ENCODE assay signal across 22 cellular contexts in genomic region chr16:55773859-55774549, GRCh38. TPM values are rescaled to one million over a fixed set of nuclear protein-coding genes. Genes with fewer than 3 reads are reported as not detected.
A peak's percentile ranks its signal among the peaks of the same experiment; 100 is the strongest.
DNase-seq lines count a peak whose midpoint lies in the region; ATAC-seq, FAIRE-seq and TF ChIP-seq lines count a peak whose summit lies in the region.
"Had no signal": no experiment of that assay in that cellular context is flagged by ENCODE, and none has a peak within 500 bp of the region (broad histone marks: within the 10 kb centered on the region; RNA-seq: fewer than 3 reads in every experiment).

No MANE protein-coding gene starts in this region.

- H2BK5ac ChIP-seq in neuronal stem cell (ENCODE audit: low read length): no peak overlapping the region

- no peak overlapping the region for H2AK5ac ChIP-seq in neuronal stem cell (ENCODE audit: low read depth, low read length)

- H3K14ac ChIP-seq in neuronal stem cell (ENCODE audit: low read length): peak overlapping the region; percentile 47

- no peaks in the 10 kb centered on the region for H3K9me3 ChIP-seq in neuronal stem cell (replicated peaks in 1 of 2; ENCODE audit: control insufficient read depth in 2 of 2, insufficient read depth in 1 of 2, low read depth in 1 of 2, low read length in 2 of 2)
- no peaks in the 10 kb centered on the region for H3K9me3 ChIP-seq in HepG2 (ENCODE audit: low read length)
- H3K9me3 ChIP-seq in esophagus squamous epithelium: no peaks in the 10 kb centered on the region
- H3K9me3 ChIP-seq: Caco-2 had no signal

- H3K4me3 ChIP-seq in neuronal stem cell (ENCODE audit: low read length in 2 of 2) (no peak overlapping the region), HepG2 (replicated peaks in 1 of 3; ENCODE audit: insufficient read depth in 1 of 3, low read depth in 2 of 3, low read length in 3 of 3) (no peak overlapping the region), esophagus squamous epithelium (no peak overlapping the region)
- H3K4me3 ChIP-seq: SK-N-MC had no signal

- H2AFZ ChIP-seq in neuronal stem cell (ENCODE audit: low read length) (no peak overlapping the region), HepG2 (ENCODE audit: low read length) (no peak overlapping the region)

- no peak for TF ChIP-seq EP300 in HepG2 (IDR thresholded peaks at IDR 0.05; ENCODE audit: low read depth in 2 of 2, low read length in 2 of 2)
- TF ChIP-seq EP300 in HepG2 (CRISPR knock-in tag; IDR thresholded peaks at IDR 0.05; ENCODE audit: borderline replicate concordance): no peak

- no peak overlapping the region for H2BK120ac ChIP-seq in neuronal stem cell (ENCODE audit: low read depth, low read length)

- POLR2A ChIA-PET in HepG2 (lab: Yijun Ruan, JAX): no interaction called here

- in situ Hi-C loops in HepG2 (cut with HindIII; ENCODE audit: extremely low pct_ligation_motif_present, low pct_unique_long_range_greater_than_20kb): no loop called here

- no peaks in the 10 kb centered on the region for H3K79me1 ChIP-seq in neuronal stem cell (ENCODE audit: low read depth, low read length)

- no peaks in the 10 kb centered on the region for H3K27me3 ChIP-seq in neuronal stem cell (ENCODE audit: control insufficient read depth in 3 of 3, insufficient read depth in 3 of 3, low read depth in 1 of 3, low read length in 3 of 3)
- H3K27me3 ChIP-seq in HepG2 (ENCODE audit: control insufficient read depth in 1 of 2, insufficient read depth in 2 of 2, low read length in 2 of 2): no peaks in the 10 kb centered on the region
- H3K27me3 ChIP-seq in esophagus squamous epithelium: peaks cover 0 to 16% (median 0%) of the 10 kb centered on the region in 4 donors

- no peak for TF ChIP-seq POLR2A in HepG2 (IDR thresholded peaks at IDR 0.05; ENCODE audit: insufficient read depth in 1 of 2, low read depth in 2 of 2, low read length in 2 of 2)
- TF ChIP-seq POLR2A in esophagus squamous epithelium (IDR thresholded peaks at IDR 0.05): no peak

- intact Hi-C loops in HepG2 (cut with micrococcal nuclease; ENCODE audit: unreplicated experiment): no loop called here
- intact Hi-C loops in esophagus squamous epithelium (cut with DNase I): no loop called here

- H3K79me2 ChIP-seq in HepG2 (ENCODE audit: insufficient read depth, low read length): no peaks in the 10 kb centered on the region

- no peaks in the 10 kb centered on the region for H4K20me1 ChIP-seq in HepG2 (ENCODE audit: insufficient read depth, low read length)

- H3K4me1 ChIP-seq in neuronal stem cell (ENCODE audit: control insufficient read depth in 2 of 2, insufficient read depth in 1 of 2, low read depth in 1 of 2, low read length in 2 of 2) (no peaks in the 10 kb centered on the region), HepG2 (ENCODE audit: insufficient read depth, low read length) (no peaks in the 10 kb centered on the region), esophagus squamous epithelium (no peaks in the 10 kb centered on the region)
- H3K4me1 ChIP-seq: Caco-2 had no signal

- H3K36me3 ChIP-seq in neuronal stem cell (replicated peaks in 1 of 2; ENCODE audit: control insufficient read depth in 2 of 2, insufficient read depth in 2 of 2, low read length in 2 of 2): no peaks in the 10 kb centered on the region
- H3K36me3 ChIP-seq in HepG2 (replicated peaks in 1 of 2; ENCODE audit: control insufficient read depth in 1 of 2, insufficient read depth in 2 of 2, low read length in 2 of 2): no peaks in the 10 kb centered on the region
- no peaks in the 10 kb centered on the region for H3K36me3 ChIP-seq in esophagus squamous epithelium

- DNase-seq in AG20443 (ENCODE audit: low spot score) (peak; percentile 86), HT-29 (ENCODE audit: low spot score) (peak; percentile 19), epithelial cell of prostate (ENCODE audit: low read depth, low spot score) (peak; percentile 3), neuronal stem cell (ENCODE audit: low spot score) (no peak), DMS 273 (lab: John Stamatoyannopoulos, UW; ENCODE audit: unreplicated experiment) (no peak), HepG2 (ENCODE audit: low spot score) (no peak), esophagus squamous epithelium (lab: John Stamatoyannopoulos, UW) (no peak)
- DNase-seq: ACHN; Caco-2; CD4-positive, CD25-positive, alpha-beta regulatory T cell; HCEC 1CT; KG1; NCI-H1092; NCI-H146; NCI-H2107; NCI-H2227 treated with DMSO at 0.1 percent for 48 hours; NCI-H524; Right ventricle myocardium superior had no signal

- H3K9ac ChIP-seq in neuronal stem cell (ENCODE audit: low read depth, low read length, poor library complexity) (no peak overlapping the region), HepG2 (ENCODE audit: insufficient read depth, low read depth, low read length) (no peak overlapping the region)

- H3K23ac ChIP-seq in neuronal stem cell (ENCODE audit: low read depth, low read length, poor library complexity): peak overlapping the region; percentile 58

- no peak overlapping the region for H2BK15ac ChIP-seq in neuronal stem cell (ENCODE audit: low read length)

- H3K4me2 ChIP-seq in neuronal stem cell (ENCODE audit: insufficient read depth, low read length, poor library complexity, severe bottlenecking) (no peak overlapping the region), HepG2 (ENCODE audit: low read depth, low read length) (no peak overlapping the region)

- WGBS in neuronal stem cell (ENCODE audit: extremely low coverage in 2 of 2, insufficient read length in 2 of 2, insufficient replicate concordance in 1 of 2), 2 donors: no CpG with 5 or more reads among the region's 14 CpGs
- WGBS in HepG2 (ENCODE audit: low lambda C conversion rate): 83% methylated on average over 14 of the region's 14 CpGs
- 43 to 47% methylated on average over 13 of the region's 14 CpGs for WGBS in esophagus squamous epithelium, 2 donors

- no peak for FAIRE-seq in HepG2 (lab: Jason Lieb, UNC)

- TF ChIP-seq RAD21 in HepG2 (CRISPR knock-in tag; IDR thresholded peaks at IDR 0.05): no peak

- TF ChIP-seq CTCF in HepG2 (CRISPR knock-in tag; IDR thresholded peaks at IDR 0.05): no peak
- TF ChIP-seq CTCF in esophagus squamous epithelium (IDR thresholded peaks at IDR 0.05): no peak

- peak overlapping the region; percentile 19 for H3K18ac ChIP-seq in neuronal stem cell (ENCODE audit: low read length)

- no peak overlapping the region for H3K4ac ChIP-seq in neuronal stem cell (ENCODE audit: low read length)

- H3K27ac ChIP-seq in epithelial cell of prostate (no peak overlapping the region), neuronal stem cell (replicated peaks; ENCODE audit: low read length) (no peak overlapping the region), HepG2 (ENCODE audit: extremely low read length, insufficient read depth, low read length) (no peak overlapping the region), esophagus squamous epithelium (no peak overlapping the region)
- H3K27ac ChIP-seq: SK-N-MC had no signal

- H2BK12ac ChIP-seq in neuronal stem cell (ENCODE audit: low read length): no peak overlapping the region

- BruUV-seq in HepG2 (replicated peaks; lab: Mats Ljungman, UMichigan): no TSS peak

- no peak overlapping the region for H4K91ac ChIP-seq in neuronal stem cell (ENCODE audit: low read depth, low read length, poor library complexity)

- ATAC-seq in HepG2 (no peak), GM21619 (IDR thresholded peaks at IDR 0.05; ENCODE audit: unreplicated experiment) (no peak)
- ATAC-seq: Panc1 had no signal

- no peak overlapping the region for H4K8ac ChIP-seq in neuronal stem cell (ENCODE audit: low read depth, low read length)

- CTCF ChIA-PET in HepG2 (lab: Yijun Ruan, JAX; ENCODE audit: low intra/inter-chr PET ratio, low total read pairs): no interaction called here

TF ChIP-seq in HepG2, 621 proteins besides CTCF, POLR2A, EP300 and RAD21 (continues in another document):
- TF ChIP-seq KDM5B (CRISPR knock-in tag; IDR thresholded peaks at IDR 0.05; ENCODE audit: borderline replicate concordance) (no peak), ZNF749 (CRISPR knock-in tag; IDR thresholded peaks at IDR 0.05; ENCODE audit: borderline replicate concordance) (no peak), DMAP1 (CRISPR knock-in tag; IDR thresholded peaks at IDR 0.05) (no peak)

RNA-seq across cellular contexts. Expression of gene CES1, which starts 58.9 kb away (rescaled TPM):
- total RNA-seq in HT-29 (2014; rRNA removed; shearing (Covaris generic)): not detected in 2 replicates
- 0.14 TPM for polyA plus RNA-seq in neuronal stem cell (2013, experiment 1 of 2)
- polyA plus RNA-seq in neuronal stem cell (2013, experiment 2 of 2): 0.18 TPM
- 82.8 and 198 TPM in 2 replicates for total RNA-seq in HepG2 (2016; rRNA removed; fragmentation: Illumina TruSeq; extraction: Trizol)
- 21.6 and 25.6 TPM in 2 replicates for total RNA-seq in HepG2 (2016; cell fraction: cytosol; rRNA removed; fragmentation: Illumina TruSeq; extraction: Trizol; ENCODE audit: low read depth)
- total RNA-seq in HepG2 (2016; cell fraction: insoluble cytoplasmic fraction; rRNA removed; fragmentation: Illumina TruSeq; extraction: Trizol): 82.8 and 198 TPM in 2 replicates
- 30.5 and 36.0 TPM in 2 replicates for total RNA-seq in HepG2 (2016; cell fraction: membrane; rRNA removed; fragmentation: Illumina TruSeq; extraction: Trizol)
- total RNA-seq in HepG2 (2016; cell fraction: nucleus; rRNA removed; fragmentation: Illumina TruSeq; extraction: Trizol): 161 and 194 TPM in 2 replicates
- 136 and 243 TPM in 2 replicates for polyA plus RNA-seq in HepG2 (2011; rRNA removed)
- 113 and 203 TPM in 2 replicates for polyA plus RNA-seq in HepG2 (2011; cell fraction: cytosol; rRNA removed)
- 105 and 175 TPM in 2 replicates for polyA plus RNA-seq in HepG2 (2011; cell fraction: nucleus; rRNA removed)
- 295 and 362 TPM in 2 replicates for polyA plus RNA-seq in HepG2 (2012)
- 37.4 and 40.2 TPM in 2 replicates for polyA plus RNA-seq in HepG2 (2016; cell fraction: cytosol; fragmentation: Illumina TruSeq; extraction: Trizol; ENCODE audit: low read depth)
- polyA plus RNA-seq in HepG2 (2016; cell fraction: insoluble cytoplasmic fraction; fragmentation: Illumina TruSeq; extraction: Trizol; ENCODE audit: low read depth): 108 and 118 TPM in 2 replicates
- 40.5 and 44.8 TPM in 2 replicates for polyA plus RNA-seq in HepG2 (2016; cell fraction: membrane; fragmentation: Illumina TruSeq; extraction: Trizol; ENCODE audit: low read depth)
- polyA plus RNA-seq in HepG2 (2016; cell fraction: nucleus; fragmentation: Illumina TruSeq; extraction: Trizol; ENCODE audit: insufficient read depth, low read depth): 349 and 393 TPM in 2 replicates
- polyA minus RNA-seq in HepG2 (2011; rRNA and poly(A)+ RNA removed; ENCODE audit: low replicate concordance): 16.1 and 76.9 TPM in 2 replicates
- polyA minus RNA-seq in HepG2 (2011; cell fraction: cytosol; rRNA and poly(A)+ RNA removed): 35.3 and 69.1 TPM in 2 replicates
- 31.8 and 60.5 TPM in 2 replicates for polyA minus RNA-seq in HepG2 (2011; cell fraction: nucleus; rRNA and poly(A)+ RNA removed)
- total RNA-seq in esophagus squamous epithelium: 100 to 1,000 TPM in 1 of 4 donors, 10 to 100 TPM in 1, 1 to 10 TPM in 1, under 1 TPM in 1; 0.88 to 181 (median 6.7) TPM
- total RNA-seq: G401 had no signal

Comparison
In these comparisons a context has a peak if more than half of its experiments do, and no peak if none do; other contexts are left out.
1. DNase-seq: peak in AG20443 (single experiment), HT-29 (single experiment) and epithelial cell of prostate (single experiment); none in neuronal stem cell (single experiment), DMS 273 (single experiment), HepG2 (single experiment) and esophagus squamous epithelium (single experiment).